27 cellular contexts compared by ENCODE assay signal in genomic region chr17:46038414-46038813, GRCh38. TPM values are rescaled to one million over a fixed set of nuclear protein-coding genes. Genes with fewer than 3 reads are reported as not detected.
A peak's percentile ranks its signal among the peaks of the same experiment; 100 is the strongest.
DNase-seq lines count a peak whose midpoint lies in the region; ATAC-seq and TF ChIP-seq lines count a peak whose summit lies in the region.
"Had no signal": no experiment of that assay in that cellular context is flagged by ENCODE, and none has a peak within 500 bp of the region (broad histone marks: within the 10 kb centered on the region; RNA-seq: fewer than 3 reads in every experiment).

No MANE protein-coding gene starts in this region.

- TF ChIP-seq CTCF in BE2C (IDR thresholded peaks at IDR 0.05; ENCODE audit: low read depth, low read length) (no peak), prostate gland (IDR thresholded peaks at IDR 0.05) (no peak)

- H3K27me3 Mint-ChIP-seq in CD4-positive, CD25-positive, alpha-beta regulatory T cell: no peaks in the 10 kb centered on the region
- H3K27me3 Mint-ChIP-seq: activated B cell treated with CpG ODN at 0.5 μM for 24 hours; activated CD4-positive, alpha-beta memory T cell treated with anti-CD3 and anti-CD28 coated beads for 36 hours had no signal

- H3K9me3 Mint-ChIP-seq in CD4-positive, CD25-positive, alpha-beta regulatory T cell: no peaks in the 10 kb centered on the region
- H3K9me3 Mint-ChIP-seq: activated B cell treated with CpG ODN at 0.5 μM for 24 hours; activated CD4-positive, alpha-beta memory T cell treated with anti-CD3 and anti-CD28 coated beads for 36 hours had no signal

- TF ChIP-seq POLR2A in prostate gland (IDR thresholded peaks at IDR 0.05): no peak

- WGBS in prostate gland: 74% methylated on average over 6 of the region's 6 CpGs

- H3K27ac ChIP-seq in CD4-positive, CD25-positive, alpha-beta regulatory T cell (ENCODE audit: insufficient read depth, low read length, poor library complexity, severe bottlenecking): no peak overlapping the region
- H3K27ac ChIP-seq in prostate gland: no peak overlapping the region
- H3K27ac ChIP-seq: KMS-11, RWPE1, uterus had no signal

- H3K4me1 ChIP-seq in CD4-positive, CD25-positive, alpha-beta regulatory T cell (ENCODE audit: control insufficient read depth, insufficient read depth, low read length, poor library complexity, severe bottlenecking): no peaks in the 10 kb centered on the region
- H3K4me1 ChIP-seq in BE2C (no peaks in the 10 kb centered on the region; the same call in 1 of the 2 replicates), prostate gland (replicated peaks) (peaks cover 3% of the 10 kb centered on the region)
- H3K4me1 ChIP-seq: uterus had no signal

- H3K27me3 ChIP-seq in CD4-positive, CD25-positive, alpha-beta regulatory T cell (ENCODE audit: control insufficient read depth, insufficient read depth, low read length): no peaks in the 10 kb centered on the region
- H3K27me3 ChIP-seq in BE2C: no peaks in the 10 kb centered on the region
- no peaks in the 10 kb centered on the region for H3K27me3 ChIP-seq in prostate gland (replicated peaks; ENCODE audit: insufficient read depth)
- H3K27me3 ChIP-seq: uterus had no signal

- ATAC-seq in CD4-positive, CD25-positive, alpha-beta regulatory T cell (ENCODE audit: low read depth in 2 of 2): no peak
- no peak for ATAC-seq in GM19023 (IDR thresholded peaks at IDR 0.05; ENCODE audit: unreplicated experiment)
- ATAC-seq: SK-N-SH treated with all-trans-retinoic acid at 6 μM for 48 hours had no signal

- intact Hi-C loops in prostate gland (cut with DNase I): loop anchor here (5.0 kb wide), 1 partner anchor 174 kb away; no protein-coding TSS in a partner anchor

- no peaks in the 10 kb centered on the region for H3K9me3 ChIP-seq in CD4-positive, CD25-positive, alpha-beta regulatory T cell (ENCODE audit: control insufficient read depth in 2 of 2, low read length in 2 of 2)
- H3K9me3 ChIP-seq in BE2C (no peaks in the 10 kb centered on the region), prostate gland (no peaks in the 10 kb centered on the region)
- H3K9me3 ChIP-seq: uterus had no signal

- in situ Hi-C loops in G401 (cut with HindIII; ENCODE audit: low sequenced_read_pairs): no loop called here

- no peak for DNase-seq in CD4-positive, CD25-positive, alpha-beta regulatory T cell
- DNase-seq in G401 (ENCODE audit: low spot score) (peak; percentile 61), cerebellum (ENCODE audit: low spot score) (peak; percentile 41), occipital lobe (lab: John Stamatoyannopoulos, UW) (peak; percentile 49), BE2C (no peak), prostate gland (ENCODE audit: low spot score) (no peak), NCI-H510A (lab: John Stamatoyannopoulos, UW) (no peak)
- DNase-seq: activated B cell treated with CpG ODN at 0.5 μM for 24 hours; activated CD4-positive, alpha-beta memory T cell treated with anti-CD3 and anti-CD28 coated beads for 36 hours; activated T-cell treated with anti-CD3 and anti-CD28 coated beads for 4 hours; kidney glomerular epithelial cell; mammary epithelial cell; NCI-H2171; NCI-H748 treated with DMSO at 0.1 percent for 48 hours; right cardiac atrium; stimulated activated CD4-positive, alpha-beta T cell treated with anti-CD3 and anti-CD28 coated beads, Interleukin-12 subunit alpha, Interleukin-12 subunit beta, amount 100 ng/mL, for 4 hours; stimulated activated CD4-positive, alpha-beta T cell treated with anti-CD3 and anti-CD28 coated beads, Interleukin-4, amount 100 ng/mL, for 4 hours; T-helper 9 cell; uterus had no signal

- H3K4me3 Mint-ChIP-seq in CD4-positive, CD25-positive, alpha-beta regulatory T cell: no peak overlapping the region
- H3K4me3 Mint-ChIP-seq: activated B cell treated with CpG ODN at 0.5 μM for 24 hours; activated CD4-positive, alpha-beta memory T cell treated with anti-CD3 and anti-CD28 coated beads for 36 hours; CD14-positive monocyte had no signal

- peaks cover 4 to 25% (median 10%) of the 10 kb centered on the region in 4 donors for H3K4me1 Mint-ChIP-seq in CD4-positive, CD25-positive, alpha-beta regulatory T cell
- H3K4me1 Mint-ChIP-seq: CD14-positive monocyte had no signal

- no peak overlapping the region for H3K4me3 ChIP-seq in CD4-positive, CD25-positive, alpha-beta regulatory T cell (ENCODE audit: low read depth, low read length)
- no peak overlapping the region for H3K4me3 ChIP-seq in BE2C (ENCODE audit: low read depth, low read length)
- H3K4me3 ChIP-seq in prostate gland: no peak overlapping the region
- H3K4me3 ChIP-seq: uterus had no signal

- peaks cover 87% of the 10 kb centered on the region for H3K36me3 ChIP-seq in CD4-positive, CD25-positive, alpha-beta regulatory T cell (ENCODE audit: control insufficient read depth, insufficient read depth, low read length)
- peaks cover 90% of the 10 kb centered on the region for H3K36me3 ChIP-seq in BE2C
- peaks cover 0 to 19% of the 10 kb centered on the region in 2 donors for H3K36me3 ChIP-seq in prostate gland
- H3K36me3 ChIP-seq: uterus had no signal

- H3K36me3 Mint-ChIP-seq in CD4-positive, CD25-positive, alpha-beta regulatory T cell: peaks cover 48% of the 10 kb centered on the region

- peak overlapping the region in 2 of 3 donors; percentile 29 to 78 for H3K27ac Mint-ChIP-seq in CD4-positive, CD25-positive, alpha-beta regulatory T cell
- H3K27ac Mint-ChIP-seq: activated B cell treated with CpG ODN at 0.5 μM for 24 hours; activated CD4-positive, alpha-beta memory T cell treated with anti-CD3 and anti-CD28 coated beads for 36 hours had no signal

RNA-seq across cellular contexts. Expression of gene STH, which starts 39.4 kb away (rescaled TPM):
- total RNA-seq in CD4-positive, CD25-positive, alpha-beta regulatory T cell: not detected
- polyA plus RNA-seq in CD4-positive, CD25-positive, alpha-beta regulatory T cell: not detected
- total RNA-seq in G401 (2014; rRNA removed; shearing (Covaris generic)): not detected in 2 replicates
- 4.1 TPM for total RNA-seq in cerebellum
- total RNA-seq in occipital lobe: 3.9 TPM
- polyA plus RNA-seq in BE2C (2012; ENCODE audit: insufficient read depth, insufficient read length, low read depth): not detected
- total RNA-seq in prostate gland: not detected
- total RNA-seq: activated B cell treated with CpG ODN at 0.5 μM for 24 hours; activated CD4-positive, alpha-beta memory T cell treated with anti-CD3 and anti-CD28 coated beads for 36 hours; mammary epithelial cell; myocyte; osteoblast; right cardiac atrium; uterus had no signal
- polyA plus RNA-seq: AG04450, CD14-positive monocyte, mammary epithelial cell, right cardiac atrium had no signal

Comparison
In these comparisons a context has a peak if more than half of its experiments do, and no peak if none do; other contexts are left out.
1. DNase-seq: peak in G401 (single experiment), cerebellum (single experiment) and occipital lobe (single experiment); none in CD4-positive, CD25-positive, alpha-beta regulatory T cell (0 of 3), BE2C (single experiment), prostate gland (single experiment) and NCI-H510A (single experiment).